ENCODE assay signal across 9 cellular contexts in the genomic region with DNA sequence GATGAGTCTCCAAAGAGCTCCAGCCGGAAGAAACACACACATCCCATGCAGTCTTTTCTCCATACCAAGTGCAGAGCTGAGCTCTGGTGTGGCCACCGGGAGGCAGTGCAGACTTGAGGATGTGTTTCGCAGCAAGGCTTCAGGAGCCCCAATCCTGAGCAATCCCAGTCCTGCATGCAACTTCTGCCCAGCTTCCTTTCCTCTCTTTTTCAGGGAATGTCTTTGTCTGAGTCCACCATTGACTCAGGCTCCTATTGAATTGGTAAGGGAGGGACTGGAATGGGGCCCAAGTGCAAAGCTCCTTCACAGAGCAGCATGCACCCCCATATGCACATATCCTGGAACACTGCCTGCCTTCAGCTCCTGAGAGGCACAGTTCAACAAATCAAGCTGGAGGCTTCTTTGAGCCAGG. TPM values are rescaled to one million over a fixed set of nuclear protein-coding genes. Genes with fewer than 3 reads are reported as not detected.
DNase-seq lines count a peak whose midpoint lies in the region; ATAC-seq and TF ChIP-seq lines count a peak whose summit lies in the region.
"Had no signal": no experiment of that assay in that cellular context is flagged by ENCODE, and none has a peak within 500 bp of the region (broad histone marks: within the 10 kb centered on the region; RNA-seq: fewer than 3 reads in every experiment).

No MANE protein-coding gene starts in this region.

- H3K27me3 ChIP-seq in CD4-positive, alpha-beta T cell (ENCODE audit: control insufficient read depth, insufficient read depth, low read length), result peaks cover 5% of the 10 kb centered on the region

- H3K9me3 Mint-ChIP-seq in CD4-positive, alpha-beta T cell, result no peaks in the 10 kb centered on the region
- no peaks in the 10 kb centered on the region for H3K9me3 Mint-ChIP-seq in activated CD8-positive, alpha-beta memory T cell treated with anti-CD3 and anti-CD28 coated beads, Interleukin-2, amount 10 ng/mL, durations not matched to agents 7 days and 5 days (ENCODE audit: low read depth)
- no peaks in the 10 kb centered on the region for H3K9me3 Mint-ChIP-seq in neural crest cell
- H3K9me3 Mint-ChIP-seq: IgD-negative memory B cell had no signal

- no peaks in the 10 kb centered on the region for H3K36me3 Mint-ChIP-seq in CD4-positive, alpha-beta T cell (ENCODE audit: low read depth)
- no peaks in the 10 kb centered on the region for H3K36me3 Mint-ChIP-seq in activated CD8-positive, alpha-beta memory T cell treated with anti-CD3 and anti-CD28 coated beads, Interleukin-2, amount 10 ng/mL, durations not matched to agents 7 days and 5 days
- H3K36me3 Mint-ChIP-seq in neural crest cell (ENCODE audit: low read depth), result no peaks in the 10 kb centered on the region
- H3K36me3 Mint-ChIP-seq: IgD-negative memory B cell had no signal

- no peaks in the 10 kb centered on the region for H3K4me1 Mint-ChIP-seq in CD4-positive, alpha-beta T cell (ENCODE audit: low read depth)
- H3K4me1 Mint-ChIP-seq in activated CD8-positive, alpha-beta memory T cell treated with anti-CD3 and anti-CD28 coated beads, Interleukin-2, amount 10 ng/mL, durations not matched to agents 7 days and 5 days, result peaks cover 10% of the 10 kb centered on the region
- H3K4me1 Mint-ChIP-seq in neural crest cell, result peaks cover 12% of the 10 kb centered on the region

- POLR2A ChIA-PET in CD4-positive, alpha-beta T cell (lab: Charles Lee), result interaction anchor here (0.6 kb wide), 1 partner anchor 690 kb away, joined by 4 read pairs; no protein-coding TSS in a partner anchor
- POLR2A ChIA-PET in HEK293T (lab: Yijun Ruan, JAX), result interaction anchor here (0.6 to 1.9 kb wide), 4 partner anchors 79 to 635 kb away, joined by 3 to 8 read pairs (median 4); partner anchors contain the start of genes AHCY, EIF2S2 and NCOA6

- ATAC-seq in CD4-positive, alpha-beta T cell (ENCODE audit: poor library complexity), result no peak
- ATAC-seq in activated CD8-positive, alpha-beta memory T cell treated with anti-CD3 and anti-CD28 coated beads, Interleukin-2, amount 10 ng/mL, durations not matched to agents 7 days and 5 days, result peak; percentile 53
- ATAC-seq in HG03159 (IDR thresholded peaks at IDR 0.05; ENCODE audit: unreplicated experiment), result no peak

- CTCF ChIA-PET in CD4-positive, alpha-beta T cell (lab: Charles Lee), result no interaction called here
- CTCF ChIA-PET in HEK293T (lab: Yijun Ruan, JAX), result interaction anchor here (0.6 to 1.8 kb wide), 12 partner anchors 9 to 501 kb away, joined by 3 to 12 read pairs (median 3); partner anchors contain the start of gene EIF2S2
- CTCF ChIA-PET in activated CD8-positive, alpha-beta memory T cell treated with anti-CD3 and anti-CD28 coated beads, Interleukin-2, amount 10 ng/mL, durations not matched to agents 7 days and 5 days (lab: Charles Lee), result interaction anchor here (0.6 to 2.1 kb wide), 16 partner anchors 10 to 579 kb away, joined by 3 to 14 read pairs (median 3); partner anchors contain the start of genes ASIP and MAP1LC3A

- H3K4me3 ChIP-seq in fibroblast of the aortic adventitia (ENCODE audit: low read depth, low read length), result no peak overlapping the region

- H3K27ac ChIP-seq in CD4-positive, alpha-beta T cell (ENCODE audit: low read depth, low read length), result no peak overlapping the region

- no peak for TF ChIP-seq CTCF in CD4-positive, alpha-beta T cell (IDR thresholded peaks at IDR 0.05)
- peak; percentile 89 for TF ChIP-seq CTCF in fibroblast of the aortic adventitia (IDR thresholded peaks at IDR 0.05; ENCODE audit: insufficient read depth, low read length)
- TF ChIP-seq CTCF in neural crest cell (conservative IDR thresholded peaks at IDR 0.05), result peak; percentile 92

- peaks cover 31% of the 10 kb centered on the region for H3K27me3 Mint-ChIP-seq in CD4-positive, alpha-beta T cell
- peaks cover 53% of the 10 kb centered on the region for H3K27me3 Mint-ChIP-seq in activated CD8-positive, alpha-beta memory T cell treated with anti-CD3 and anti-CD28 coated beads, Interleukin-2, amount 10 ng/mL, durations not matched to agents 7 days and 5 days
- H3K27me3 Mint-ChIP-seq in neural crest cell (ENCODE audit: low read depth), result peaks cover 9% of the 10 kb centered on the region

- H3K27ac Mint-ChIP-seq in CD4-positive, alpha-beta T cell, result no peak overlapping the region
- H3K27ac Mint-ChIP-seq in activated CD8-positive, alpha-beta memory T cell treated with anti-CD3 and anti-CD28 coated beads, Interleukin-2, amount 10 ng/mL, durations not matched to agents 7 days and 5 days, result no peak overlapping the region
- no peak overlapping the region for H3K27ac Mint-ChIP-seq in neural crest cell (ENCODE audit: unreplicated experiment)
- H3K27ac Mint-ChIP-seq: IgD-negative memory B cell had no signal

- intact Hi-C loops in CD4-positive, alpha-beta T cell (cut with DNase I, micrococcal nuclease), result loop anchor here in 1 of 2 experiments (2.0 to 5.0 kb wide), 2 partner anchors 82 to 578 kb away; no protein-coding TSS in a partner anchor

- DNase-seq in CD4-positive, alpha-beta T cell, result peak in 6 of 10 experiments; percentile 6 to 46 (median 16)
- DNase-seq in HEK293T (ENCODE audit: extremely low spot score), result peak; percentile 84
- peak; percentile 81 for DNase-seq in NCI-H510A treated with DMSO at 0.1 percent for 48 hours (lab: John Stamatoyannopoulos, UW)
- DNase-seq in activated CD8-positive, alpha-beta memory T cell treated with anti-CD3 and anti-CD28 coated beads, Interleukin-2, amount 10 ng/mL, durations not matched to agents 7 days and 5 days, result peak; percentile 52
- DNase-seq in fibroblast of the aortic adventitia (ENCODE audit: low read depth), result peak; percentile 91
- peak; percentile 72 for DNase-seq in neural crest cell (ENCODE audit: low read depth, low spot score)
- DNase-seq in ureter (ENCODE audit: low spot score), result peak; percentile 77

- H3K4me3 Mint-ChIP-seq in CD4-positive, alpha-beta T cell, result no peak overlapping the region
- no peak overlapping the region for H3K4me3 Mint-ChIP-seq in activated CD8-positive, alpha-beta memory T cell treated with anti-CD3 and anti-CD28 coated beads, Interleukin-2, amount 10 ng/mL, durations not matched to agents 7 days and 5 days
- H3K4me3 Mint-ChIP-seq in neural crest cell, result no peak overlapping the region
- H3K4me3 Mint-ChIP-seq: IgD-negative memory B cell had no signal

- H3K9me3 ChIP-seq in CD4-positive, alpha-beta T cell (ENCODE audit: control insufficient read depth, low read length), result no peaks in the 10 kb centered on the region

TF ChIP-seq in HEK293T, 16 proteins besides CTCF, POLR2A, EP300 and RAD21:
- TF ChIP-seq HDGF (IDR thresholded peaks at IDR 0.05; ENCODE audit: borderline replicate concordance) (0 out of 2 replicates have a peak, but pooled peaks have one; percentile 48), ARNT (IDR thresholded peaks at IDR 0.05) (no peak)
TF ChIP-seq in HEK293T: peak in this region for 1.

RNA-seq across cellular contexts. Expression of gene ASIP, which starts 50.5 kb away (rescaled TPM):
- not detected for total RNA-seq in CD4-positive, alpha-beta T cell
- not detected for total RNA-seq in activated CD8-positive, alpha-beta memory T cell treated with anti-CD3 and anti-CD28 coated beads, Interleukin-2, amount 10 ng/mL, durations not matched to agents 7 days and 5 days
- total RNA-seq in fibroblast of the aortic adventitia (ENCODE audit: low replicate concordance), result not detected in 2 replicates
- not detected in 2 replicates for total RNA-seq in neural crest cell
- 0.70 TPM for total RNA-seq in ureter

Comparison
In these comparisons a context has a peak if more than half of its experiments do, and no peak if none do; other contexts are left out.
1. DNase-seq: peak in every context shown above with its lines; median percentile 91 in fibroblast of the aortic adventitia; 84 in HEK293T; 81 in NCI-H510A treated with DMSO at 0.1 percent for 48 hours; 77 in ureter; 72 in neural crest cell; 52 in activated CD8-positive, alpha-beta memory T cell treated with anti-CD3 and anti-CD28 coated beads, Interleukin-2, amount 10 ng/mL, durations not matched to agents 7 days and 5 days; 16 in CD4-positive, alpha-beta T cell.